Comparison of ENCODE assay signal across 8 cellular contexts in genomic region chr4:77158487-77158861, GRCh38. TPM values are rescaled to one million over a fixed set of nuclear protein-coding genes. Genes with fewer than 3 reads are reported as not detected.
A peak's percentile ranks its signal among the peaks of the same experiment; 100 is the strongest.
DNase-seq lines count a peak whose midpoint lies in the region; ATAC-seq and TF ChIP-seq lines count a peak whose summit lies in the region.

No MANE protein-coding gene starts in this region.

- H3K9me3 ChIP-seq in CD4-positive, alpha-beta T cell (ENCODE audit: control insufficient read depth, low read length), result no peaks in the 10 kb centered on the region

- peaks cover 5% of the 10 kb centered on the region for H3K27me3 Mint-ChIP-seq in CD4-positive, alpha-beta T cell
- peaks cover 3% of the 10 kb centered on the region for H3K27me3 Mint-ChIP-seq in neural crest cell (ENCODE audit: low read depth)

- intact Hi-C loops in CD4-positive, alpha-beta T cell (cut with DNase I, micrococcal nuclease), result loop anchor here (2.0 to 10.0 kb wide), 11 partner anchors 44 to 1644 kb away; partner anchors contain the start of genes CCNI (in 1 of the 2), RCHY1 (in 1 of the 2), SCARB2 (in 1 of the 2) and SEPTIN11 (in 1 of the 2)
- intact Hi-C loops in dorsolateral prefrontal cortex (cut with DNase I), result loop anchor here (5.0 kb wide), 3 partner anchors 44 to 211 kb away; partner anchors contain the start of gene SEPTIN11 (in 1 of the 2)

- CTCF ChIA-PET in CD4-positive, alpha-beta T cell (lab: Charles Lee), result no interaction called here
- CTCF ChIA-PET in RWPE1 (lab: Yijun Ruan, JAX), result no interaction called here

- H3K4me3 Mint-ChIP-seq in CD4-positive, alpha-beta T cell, result peak overlapping the region; percentile 95
- peak overlapping the region; percentile 98 for H3K4me3 Mint-ChIP-seq in neural crest cell

- no peaks in the 10 kb centered on the region for H3K9me3 Mint-ChIP-seq in CD4-positive, alpha-beta T cell
- no peaks in the 10 kb centered on the region for H3K9me3 Mint-ChIP-seq in neural crest cell

- peaks cover 53% of the 10 kb centered on the region for H3K4me1 Mint-ChIP-seq in CD4-positive, alpha-beta T cell (ENCODE audit: low read depth)
- peaks cover 52% of the 10 kb centered on the region for H3K4me1 Mint-ChIP-seq in neural crest cell

- POLR2A ChIA-PET in CD4-positive, alpha-beta T cell (lab: Charles Lee), result interaction anchor here (0.9 to 5.3 kb wide), 8 partner anchors 12 to 114 kb away, joined by 3 to 76 read pairs (median 4); partner anchors contain the start of gene CCNI
- POLR2A ChIA-PET in RWPE1 (lab: Yijun Ruan, JAX; ENCODE audit: low non-redundant PET), result no interaction called here

- H3K27ac Mint-ChIP-seq in CD4-positive, alpha-beta T cell, result peak overlapping the region; percentile 85
- H3K27ac Mint-ChIP-seq in neural crest cell (ENCODE audit: unreplicated experiment), result peak overlapping the region; percentile 70

- no peak for TF ChIP-seq CTCF in CD4-positive, alpha-beta T cell (IDR thresholded peaks at IDR 0.05)
- TF ChIP-seq CTCF in RWPE1 (conservative IDR thresholded peaks at IDR 0.05; ENCODE audit: low read depth) (no peak), dorsolateral prefrontal cortex (IDR thresholded peaks at IDR 0.05 in 54 of 56, conservative IDR thresholded peaks at IDR 0.05 in 2 of 56; ENCODE audit: low read depth in 1 of 56, partially characterized antibody in 56 of 56) (no peak), neural crest cell (conservative IDR thresholded peaks at IDR 0.05) (no peak)

- peak overlapping the region; percentile 71 to 100 (median 94) for H3K4me3 ChIP-seq in dorsolateral prefrontal cortex

- H3K36me3 Mint-ChIP-seq in CD4-positive, alpha-beta T cell (ENCODE audit: low read depth), result peaks cover 44% of the 10 kb centered on the region
- H3K36me3 Mint-ChIP-seq in neural crest cell (ENCODE audit: low read depth), result peaks cover 16% of the 10 kb centered on the region

- peak in 7 of 10 experiments; percentile 1 to 23 (median 7) for DNase-seq in CD4-positive, alpha-beta T cell
- DNase-seq in RWPE1 (ENCODE audit: low spot score) (peak; percentile 26), dorsolateral prefrontal cortex (no peak), neural crest cell (ENCODE audit: low read depth, low spot score) (no peak), SK-N-DZ (ENCODE audit: low spot score) (no peak), NCI-H510A (lab: John Stamatoyannopoulos, UW) (no peak), HK-2 (ENCODE audit: unreplicated experiment) (no peak), SIG-M5 (lab: John Stamatoyannopoulos, UW) (no peak)

- H3K27ac ChIP-seq in CD4-positive, alpha-beta T cell (ENCODE audit: low read depth, low read length), result peak overlapping the region; percentile 73
- H3K27ac ChIP-seq in RWPE1 (peak overlapping the region; percentile 95), dorsolateral prefrontal cortex (peak overlapping the region; percentile 46 to 99 (median 97))

- no peak for ATAC-seq in CD4-positive, alpha-beta T cell (ENCODE audit: poor library complexity)

- H3K27me3 ChIP-seq in CD4-positive, alpha-beta T cell (ENCODE audit: control insufficient read depth, insufficient read depth, low read length), result no peaks in the 10 kb centered on the region
- H3K27me3 ChIP-seq in dorsolateral prefrontal cortex, result no peaks in the 10 kb centered on the region

RNA-seq across cellular contexts. Expression of gene CCNG2, which starts 1.5 kb away (rescaled TPM):
- 10 to 100 TPM; 20.6 to 21.3 TPM for total RNA-seq in CD4-positive, alpha-beta T cell
- 10 to 100 TPM; 26.7 to 72.3 (median 49.5) TPM for total RNA-seq in dorsolateral prefrontal cortex
- total RNA-seq in neural crest cell, result 57.2 and 58.8 TPM in 2 replicates
- polyA plus RNA-seq in SK-N-DZ (2014; cell fraction: cytosol; rRNA removed), result 14.5 and 15.0 TPM in 2 replicates
- polyA plus RNA-seq in SK-N-DZ (2014; cell fraction: nucleus; rRNA removed), result 47.1 and 73.1 TPM in 2 replicates

Comparison
In these comparisons a context has a peak if more than half of its experiments do, and no peak if none do; other contexts are left out.
1. DNase-seq: peak in CD4-positive, alpha-beta T cell (7 of 10) and RWPE1 (single experiment); none in dorsolateral prefrontal cortex (0 of 10), neural crest cell (single experiment), SK-N-DZ (single experiment), NCI-H510A (single experiment), HK-2 (single experiment) and SIG-M5 (single experiment).
2. Peak in every context shown above with its lines, with median percentiles within 50 percentile points of each other: H3K27ac ChIP-seq.